ENCODE assay signal across 8 cellular contexts in genomic region chr18:31555971-31556747, GRCh38. TPM values are rescaled to one million over a fixed set of nuclear protein-coding genes. Genes with fewer than 3 reads are reported as not detected.
DNase-seq lines count a peak whose midpoint lies in the region; ATAC-seq, FAIRE-seq and TF ChIP-seq lines count a peak whose summit lies in the region.

No MANE protein-coding gene starts in this region.

- no peak overlapping the region for H3K27ac ChIP-seq in pancreas

- H3K9me3 ChIP-seq in pancreas = no peaks in the 10 kb centered on the region

- TF ChIP-seq POLR2A in GM12892 (IDR thresholded peaks at IDR 0.05; ENCODE audit: low read depth, low read length) = no peak

- 3% methylated on average over 7 of the region's 7 CpGs for WGBS in pancreas, 2 donors

- no peaks in the 10 kb centered on the region for H3K27me3 ChIP-seq in pancreas

- FAIRE-seq in GM12892 (lab: Jason Lieb, UNC) = peak; percentile 97
- FAIRE-seq in pancreas (lab: Jason Lieb, UNC) = peak; percentile 96

- TF ChIP-seq CTCF in pancreas (IDR thresholded peaks at IDR 0.05) = peak; percentile 71 to 79 (median 76)

- no peaks in the 10 kb centered on the region for H3K4me1 ChIP-seq in pancreas

- H3K36me3 ChIP-seq in pancreas = no peaks in the 10 kb centered on the region

- ATAC-seq in HG02943 (IDR thresholded peaks at IDR 0.05; ENCODE audit: low read depth, unreplicated experiment) (peak; percentile 66), pancreas (peak; percentile 85 to 98 (median 94)), HG03565 (IDR thresholded peaks at IDR 0.05; ENCODE audit: unreplicated experiment) (no peak)

- DNase-seq in Ammon's horn (ENCODE audit: low spot score) (peak; percentile 82), GM12892 (ENCODE audit: insufficient read length) (no peak), NCI-H446 (lab: John Stamatoyannopoulos, UW) (peak; percentile 1 to 60), activated T-cell treated with anti-CD3 and anti-CD28 coated beads for 48 hours (ENCODE audit: low read depth) (peak; percentile 5), globus pallidus (ENCODE audit: low spot score) (peak; percentile 52), pancreas (peak in 3 of 6 donors; percentile 24 to 57 (median 29))

- intact Hi-C loops in pancreas (cut with DNase I) = loop anchor here in 1 of 3 donors (10.0 kb wide), 2 partner anchors 159 to 269 kb away; no protein-coding TSS in a partner anchor

- no peak overlapping the region for H3K4me3 ChIP-seq in pancreas

RNA-seq across cellular contexts. Expression of gene TTR, which starts 35.5 kb away (rescaled TPM):
- polyA plus RNA-seq in GM12892 (2012; ENCODE audit: missing spikeins) = not detected
- total RNA-seq in pancreas = 100 to 1,000 TPM; 133 to 951 (median 228) TPM
- polyA plus RNA-seq in pancreas = 1,000 to 10,000 TPM; 1,639 to 9,933 TPM

RNA-seq across cellular contexts. Expression of gene DSG2, which starts 58.2 kb away (rescaled TPM):
- 32.9 TPM for polyA plus RNA-seq in GM12892 (2012; ENCODE audit: missing spikeins)
- 10 to 100 TPM; 23.2 to 62.1 (median 26.5) TPM for total RNA-seq in pancreas
- 10 to 100 TPM in 1 of 2 donors, 1 to 10 TPM in 1; 7.6 to 15.8 TPM for polyA plus RNA-seq in pancreas
